ENCODE assay signal across 21 cellular contexts in the genomic region with DNA sequence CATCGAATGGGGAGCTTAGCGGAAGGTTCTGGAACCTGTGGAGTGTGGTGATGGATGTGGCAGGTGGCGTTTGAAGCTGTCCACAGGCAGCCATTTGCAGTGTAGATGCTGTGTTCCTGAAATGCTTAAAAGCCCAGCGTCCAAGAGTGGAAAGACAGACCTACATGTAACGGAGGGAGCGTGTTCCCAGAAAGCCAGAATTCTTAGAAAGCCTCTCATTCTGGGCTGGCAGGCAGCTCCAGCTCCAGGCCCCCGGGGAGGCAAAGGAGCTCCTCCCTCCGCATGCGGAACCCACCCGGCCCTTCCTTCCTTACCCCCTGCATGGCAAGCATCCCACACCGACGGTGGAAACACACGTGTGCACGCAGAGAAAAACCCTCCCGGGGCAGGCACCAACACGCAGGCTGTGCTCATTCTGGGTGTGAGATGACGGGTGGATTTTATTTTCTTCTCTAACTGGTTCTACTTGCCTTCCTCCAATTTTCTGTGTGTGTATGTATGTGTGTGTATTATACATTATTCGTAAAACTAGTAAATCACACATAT. TPM values are rescaled to one million over a fixed set of nuclear protein-coding genes. Genes with fewer than 3 reads are reported as not detected.
DNase-seq lines count a peak whose midpoint lies in the region; ATAC-seq and TF ChIP-seq lines count a peak whose summit lies in the region.
"Had no signal": no experiment of that assay in that cellular context is flagged by ENCODE, and none has a peak within 500 bp of the region (broad histone marks: within the 10 kb centered on the region; RNA-seq: fewer than 3 reads in every experiment).

No MANE protein-coding gene starts in this region.

- H3K27ac ChIP-seq in BLaER1 (no peak overlapping the region), epithelial cell of prostate (peak overlapping the region; percentile 13), prostate gland (peak overlapping the region; percentile 73), WERI-Rb-1 (no peak overlapping the region), PC-3 (ENCODE audit: low read length) (no peak overlapping the region)
- H3K27ac ChIP-seq: GM23248 had no signal

- H3F3A ChIP-seq in PC-3 (ENCODE audit: low read length, unreplicated experiment) = no peaks in the 10 kb centered on the region

- peaks cover 15% of the 10 kb centered on the region for H3K27me3 ChIP-seq in BLaER1
- H3K27me3 ChIP-seq in prostate gland (replicated peaks; ENCODE audit: insufficient read depth) = no peaks in the 10 kb centered on the region
- no peaks in the 10 kb centered on the region for H3K27me3 ChIP-seq in WERI-Rb-1 (ENCODE audit: insufficient read depth, low read depth, severe bottlenecking)
- no peaks in the 10 kb centered on the region for H3K27me3 ChIP-seq in PC-3 (ENCODE audit: low read length)

- H3K4me3 ChIP-seq in BLaER1 (no peak overlapping the region), prostate gland (no peak overlapping the region), WERI-Rb-1 (ENCODE audit: low read depth, low read length) (no peak overlapping the region), PC-3 (ENCODE audit: low read length) (no peak overlapping the region)
- H3K4me3 ChIP-seq: GM23248, lung had no signal

- no peak for ATAC-seq in PC-3
- ATAC-seq: activated naive CD4-positive, alpha-beta T cell treated with anti-CD3 and anti-CD28 coated beads, Interleukin-2, amount 50 U/mL, for 72 hours; T-cell had no signal

- in situ Hi-C loops in SK-MEL-5 (cut with HindIII; ENCODE audit: low pct_unique_long_range_greater_than_20kb, low sequenced_read_pairs) = no loop called here

- H2AFZ ChIP-seq in PC-3 (ENCODE audit: low read length) = no peak overlapping the region
- H2AFZ ChIP-seq: GM23248 had no signal

- no peak for TF ChIP-seq CTCF in prostate gland (IDR thresholded peaks at IDR 0.05)
- TF ChIP-seq CTCF in WERI-Rb-1 (IDR thresholded peaks at IDR 0.05; ENCODE audit: low read depth, low read length) = no peak
- no peak for TF ChIP-seq CTCF in PC-3 (conservative IDR thresholded peaks at IDR 0.05; ENCODE audit: low read depth, low read length)

- no peak for TF ChIP-seq POLR2A in prostate gland (IDR thresholded peaks at IDR 0.05)

- WGBS in prostate gland = 20% methylated on average over 18 of the region's 18 CpGs

- H4K20me1 ChIP-seq in BLaER1 (no peaks in the 10 kb centered on the region), PC-3 (ENCODE audit: low read length) (no peaks in the 10 kb centered on the region)

- H3K36me3 ChIP-seq in BLaER1 (no peaks in the 10 kb centered on the region), prostate gland (no peaks in the 10 kb centered on the region), WERI-Rb-1 (no peaks in the 10 kb centered on the region), PC-3 (ENCODE audit: low read depth, low read length) (no peaks in the 10 kb centered on the region)
- H3K36me3 ChIP-seq: heart left ventricle had no signal

- BruUV-seq in PC-3 (replicated peaks; lab: Mats Ljungman, UMichigan) = no TSS peak

- DNase-seq in SK-MEL-5 (ENCODE audit: low read depth, low spot score) (peak; percentile 72), epithelial cell of prostate (ENCODE audit: low read depth, low spot score) (no peak), prostate gland (ENCODE audit: low spot score) (peak; percentile 58), WERI-Rb-1 (no peak), PC-3 (no peak), NCI-H345 (lab: John Stamatoyannopoulos, UW) (no peak)
- no peak for DNase-seq in activated naive CD4-positive, alpha-beta T cell treated with anti-CD3 and anti-CD28 coated beads, Interleukin-2, amount 50 U/mL, for 16 hours
- DNase-seq: activated CD4-positive, alpha-beta memory T cell treated with anti-CD3 and anti-CD28 coated beads for 36 hours; activated T-cell treated with anti-CD3 and anti-CD28 coated beads, Interleukin-2, amount 50 U/mL, for 24 hours; cortex of kidney; GM23248; naive B cell; NCI-H1436; T-cell; trophoblast cell had no signal

- no peaks in the 10 kb centered on the region for H3K9me3 ChIP-seq in BLaER1
- H3K9me3 ChIP-seq in prostate gland = no peaks in the 10 kb centered on the region
- no peaks in the 10 kb centered on the region for H3K9me3 ChIP-seq in WERI-Rb-1 (ENCODE audit: severe bottlenecking)
- no peaks in the 10 kb centered on the region for H3K9me3 ChIP-seq in PC-3 (ENCODE audit: low read length)
- H3K9me3 ChIP-seq: heart left ventricle had no signal

- CTCF ChIA-PET in PC-3 (lab: Charles Lee) = no interaction called here

- no peaks in the 10 kb centered on the region for H3K9me2 ChIP-seq in PC-3 (replicated peaks; ENCODE audit: low read length)

- H3K4me1 ChIP-seq in BLaER1 = peaks cover 37% of the 10 kb centered on the region
- peaks cover 8% of the 10 kb centered on the region for H3K4me1 ChIP-seq in prostate gland (replicated peaks)
- peaks cover 13% of the 10 kb centered on the region for H3K4me1 ChIP-seq in PC-3 (ENCODE audit: insufficient read depth, low read length)

- peak overlapping the region; percentile 68 for H3K4me2 ChIP-seq in BLaER1
- H3K4me2 ChIP-seq in PC-3 (ENCODE audit: low read length) = no peak overlapping the region

- no peak overlapping the region for H3K9ac ChIP-seq in BLaER1
- no peak overlapping the region for H3K9ac ChIP-seq in PC-3 (ENCODE audit: low read length)
- H3K9ac ChIP-seq: GM23248 had no signal

- H3K79me2 ChIP-seq in PC-3 (ENCODE audit: low read length) = no peaks in the 10 kb centered on the region

- POLR2A ChIA-PET in PC-3 (lab: Charles Lee; ENCODE audit: unreplicated experiment) = interaction anchor here (0.6 kb wide), 1 partner anchor 90 kb away, joined by 4 read pairs; a partner anchor contains a TSS

- intact Hi-C loops in prostate gland (cut with DNase I) = no loop called here
- intact Hi-C loops in PC-3 (cut with micrococcal nuclease) = no loop called here

RNA-seq across cellular contexts. Expression of a gene that starts 22.0 kb away (rescaled TPM):
- total RNA-seq in SK-MEL-5 (2014; rRNA removed; shearing (Covaris generic)) = 19.6 and 23.2 TPM in 2 replicates
- 15.7 and 17.4 TPM in 2 replicates for polyA plus RNA-seq in SK-MEL-5 (2015; cell fraction: cytosol; rRNA removed)
- polyA plus RNA-seq in SK-MEL-5 (2015; cell fraction: nucleus; rRNA removed) = 78.5 and 94.3 TPM in 2 replicates
- total RNA-seq in prostate gland (10 to 100 TPM; 10.2 to 27.3 TPM), PC-3 (2014; rRNA removed) (2.3 and 4.4 TPM in 2 replicates)
- total RNA-seq: activated CD4-positive, alpha-beta memory T cell treated with anti-CD3 and anti-CD28 coated beads for 36 hours; GM23248; pulmonary artery endothelial cell had no signal
- polyA plus RNA-seq: AG04450 had no signal

RNA-seq across cellular contexts. Expression of a gene that starts 28.3 kb away (rescaled TPM):
- total RNA-seq in SK-MEL-5 (2014; rRNA removed; shearing (Covaris generic)) = 21.5 and 30.4 TPM in 2 replicates
- polyA plus RNA-seq in SK-MEL-5 (2015; cell fraction: cytosol; rRNA removed) = 55.3 and 74.8 TPM in 2 replicates
- polyA plus RNA-seq in SK-MEL-5 (2015; cell fraction: nucleus; rRNA removed) = 227 and 283 TPM in 2 replicates
- 10 to 100 TPM; 41.2 to 95.7 TPM for total RNA-seq in prostate gland
- total RNA-seq in PC-3 (2014; rRNA removed) = 15.3 and 16.6 TPM in 2 replicates

RNA-seq across cellular contexts. Expression of a gene that starts 28.4 kb away (rescaled TPM):
- total RNA-seq in SK-MEL-5 (2014; rRNA removed; shearing (Covaris generic)) = 22.1 and 23.6 TPM in 2 replicates
- 39.2 and 42.0 TPM in 2 replicates for polyA plus RNA-seq in SK-MEL-5 (2015; cell fraction: cytosol; rRNA removed)
- polyA plus RNA-seq in SK-MEL-5 (2015; cell fraction: nucleus; rRNA removed) = 154 and 187 TPM in 2 replicates
- total RNA-seq in prostate gland = 10 to 100 TPM; 16.9 to 32.4 TPM
- total RNA-seq in PC-3 (2014; rRNA removed) = 15.0 and 18.4 TPM in 2 replicates

RNA-seq across cellular contexts. Expression of a gene that starts 44.9 kb away (rescaled TPM):
- total RNA-seq in SK-MEL-5 (2014; rRNA removed; shearing (Covaris generic)) = 567 and 602 TPM in 2 replicates
- polyA plus RNA-seq in SK-MEL-5 (2015; cell fraction: cytosol; rRNA removed) = 264 and 266 TPM in 2 replicates
- polyA plus RNA-seq in SK-MEL-5 (2015; cell fraction: nucleus; rRNA removed) = 198 and 244 TPM in 2 replicates
- total RNA-seq in prostate gland = 10 to 100 TPM; 69.7 to 72.9 TPM
- 167 and 185 TPM in 2 replicates for total RNA-seq in PC-3 (2014; rRNA removed)

Comparison
In these comparisons a context has a peak if more than half of its experiments do, and no peak if none do; other contexts are left out.
1. H3K27ac ChIP-seq: peak in epithelial cell of prostate (single experiment) and prostate gland (2 of 2); none in BLaER1 (single experiment), WERI-Rb-1 (single experiment) and PC-3 (single experiment).
2. DNase-seq: peak in SK-MEL-5 (single experiment) and prostate gland (single experiment); none in epithelial cell of prostate (single experiment), WERI-Rb-1 (single experiment), activated naive CD4-positive, alpha-beta T cell treated with anti-CD3 and anti-CD28 coated beads, Interleukin-2, amount 50 U/mL, for 16 hours (single experiment), PC-3 (single experiment) and NCI-H345 (single experiment).